Comparison of ENCODE assay signal across 2 cellular contexts in genomic region chr6:20802596-20802995, GRCh38.
A peak's percentile ranks its signal among the peaks of the same experiment; 100 is the strongest.
TF ChIP-seq lines count a peak whose summit lies in the region.

No MANE protein-coding gene starts in this region.

TF ChIP-seq in IMR-90, 13 proteins besides CTCF, POLR2A, EP300 and RAD21:
- TF ChIP-seq SMC3 (IDR thresholded peaks at IDR 0.05; ENCODE audit: low read depth, low read length) (no peak), CEBPB (IDR thresholded peaks at IDR 0.05; ENCODE audit: low read depth, low read length) (peak; percentile 4; the same call in 1 of the 2 replicates)

TF ChIP-seq in HepG2, 621 proteins besides CTCF, POLR2A, EP300 and RAD21:
- no peak for TF ChIP-seq ZBTB38 (CRISPR knock-in tag; IDR thresholded peaks at IDR 0.05)
- no peak for TF ChIP-seq ZNF224 (CRISPR knock-in tag; IDR thresholded peaks at IDR 0.05)
- TF ChIP-seq ZNF350 (CRISPR knock-in tag; IDR thresholded peaks at IDR 0.05; ENCODE audit: borderline replicate concordance, low read depth) = no peak
- no peak for TF ChIP-seq ZNF790 (CRISPR knock-in tag; IDR thresholded peaks at IDR 0.05; ENCODE audit: borderline replicate concordance)
- TF ChIP-seq PBX3 (CRISPR knock-in tag; IDR thresholded peaks at IDR 0.05; ENCODE audit: borderline replicate concordance) = no peak
- no peak for TF ChIP-seq CEBPZ (IDR thresholded peaks at IDR 0.05; ENCODE audit: low read length)
- TF ChIP-seq, protein P1, sequence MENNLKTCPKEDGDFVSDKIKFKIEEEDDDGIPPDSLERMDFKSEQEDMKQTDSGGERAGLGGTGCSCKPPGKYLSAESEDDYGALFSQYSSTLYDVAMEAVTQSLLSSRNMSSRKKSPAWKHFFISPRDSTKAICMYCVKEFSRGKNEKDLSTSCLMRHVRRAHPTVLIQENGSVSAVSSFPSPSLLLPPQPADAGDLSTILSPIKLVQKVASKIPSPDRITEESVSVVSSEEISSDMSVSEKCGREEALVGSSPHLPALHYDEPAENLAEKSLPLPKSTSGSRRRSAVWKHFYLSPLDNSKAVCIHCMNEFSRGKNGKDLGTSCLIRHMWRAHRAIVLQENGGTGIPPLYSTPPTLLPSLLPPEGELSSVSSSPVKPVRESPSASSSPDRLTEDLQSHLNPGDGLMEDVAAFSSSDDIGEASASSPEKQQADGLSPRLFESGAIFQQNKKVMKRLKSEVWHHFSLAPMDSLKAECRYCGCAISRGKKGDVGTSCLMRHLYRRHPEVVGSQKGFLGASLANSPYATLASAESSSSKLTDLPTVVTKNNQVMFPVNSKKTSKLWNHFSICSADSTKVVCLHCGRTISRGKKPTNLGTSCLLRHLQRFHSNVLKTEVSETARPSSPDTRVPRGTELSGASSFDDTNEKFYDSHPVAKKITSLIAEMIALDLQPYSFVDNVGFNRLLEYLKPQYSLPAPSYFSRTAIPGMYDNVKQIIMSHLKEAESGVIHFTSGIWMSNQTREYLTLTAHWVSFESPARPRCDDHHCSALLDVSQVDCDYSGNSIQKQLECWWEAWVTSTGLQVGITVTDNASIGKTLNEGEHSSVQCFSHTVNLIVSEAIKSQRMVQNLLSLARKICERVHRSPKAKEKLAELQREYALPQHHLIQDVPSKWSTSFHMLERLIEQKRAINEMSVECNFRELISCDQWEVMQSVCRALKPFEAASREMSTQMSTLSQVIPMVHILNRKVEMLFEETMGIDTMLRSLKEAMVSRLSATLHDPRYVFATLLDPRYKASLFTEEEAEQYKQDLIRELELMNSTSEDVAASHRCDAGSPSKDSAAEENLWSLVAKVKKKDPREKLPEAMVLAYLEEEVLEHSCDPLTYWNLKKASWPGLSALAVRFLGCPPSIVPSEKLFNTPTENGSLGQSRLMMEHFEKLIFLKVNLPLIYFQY (CRISPR knock-in tag; IDR thresholded peaks at IDR 0.05; ENCODE audit: borderline replicate concordance) = no peak
- no peak for TF ChIP-seq ATF3 (CRISPR knock-in tag; IDR thresholded peaks at IDR 0.05)
- TF ChIP-seq MBNL3 (CRISPR knock-in tag; conservative IDR thresholded peaks at IDR 0.05) = no peak
- TF ChIP-seq MAX (IDR thresholded peaks at IDR 0.05) = no peak
- no peak for TF ChIP-seq ADNP (CRISPR knock-in tag; IDR thresholded peaks at IDR 0.05)
